In genomic region chr2:121343191-121343590, GRCh38 we compare ENCODE assay signal across 19 cellular contexts.
"Had no signal": no experiment of that assay in that cellular context is flagged by ENCODE, and none has a peak within 500 bp of the region (broad histone marks: within the 10 kb centered on the region; RNA-seq: fewer than 3 reads in every experiment).

No MANE protein-coding gene starts in this region.

- H3K9me3 ChIP-seq: body of pancreas, gastrocnemius medialis, left lung, ovary, testis, upper lobe of right lung had no signal

- H3K4me3 ChIP-seq: body of pancreas, coronary artery, gastrocnemius medialis, left lung, neural progenitor cell, ovary, testis, upper lobe of right lung had no signal

- H3K4me1 ChIP-seq: body of pancreas, left lung, neural progenitor cell, testis, upper lobe of right lung had no signal

- H3K36me3 ChIP-seq: neural progenitor cell, ovary had no signal

- ATAC-seq: activated CD8-positive, alpha-beta T cell treated with anti-CD3 and anti-CD28 coated beads, Interleukin-2, amount 10 ng/mL, durations not matched to agents 7 days and 5 days; body of pancreas; left lung had no signal

- H3K27ac ChIP-seq: body of pancreas, coronary artery, epithelial cell of prostate, left lung, neural progenitor cell, ovary, testis, upper lobe of right lung, VCaP had no signal

- DNase-seq: activated CD4-positive, alpha-beta T cell treated with anti-CD3 and anti-CD28 coated beads for 4 hours; activated CD8-positive, alpha-beta memory T cell treated with anti-CD3 and anti-CD28 coated beads, Interleukin-2, amount 50 U/mL, for 48 hours; activated CD8-positive, alpha-beta T cell treated with anti-CD3 and anti-CD28 coated beads, Interleukin-2, amount 10 ng/mL, durations not matched to agents 7 days and 5 days; activated naive CD4-positive, alpha-beta T cell treated with Interleukin-2 at 50 U/mL for 16 hours; body of pancreas; central memory CD4-positive, alpha-beta T cell; effector CD8-positive, alpha-beta T cell; left lung; ovary; stimulated activated CD4-positive, alpha-beta T cell treated with anti-CD3 and anti-CD28 coated beads, Interleukin-4, amount 100 ng/mL, for 1 hour; stimulated activated CD8-positive, alpha-beta memory T cell treated with anti-CD3 and anti-CD28 coated beads, Interleukin-4, amount 100 ng/mL, for 48 hours; T-helper 9 cell; testis; upper lobe of right lung had no signal

- H3K27me3 ChIP-seq: body of pancreas, gastrocnemius medialis, left lung, neural progenitor cell, ovary, testis, upper lobe of right lung had no signal
